ENCODE assay signal across 13 cellular contexts in the genomic region with DNA sequence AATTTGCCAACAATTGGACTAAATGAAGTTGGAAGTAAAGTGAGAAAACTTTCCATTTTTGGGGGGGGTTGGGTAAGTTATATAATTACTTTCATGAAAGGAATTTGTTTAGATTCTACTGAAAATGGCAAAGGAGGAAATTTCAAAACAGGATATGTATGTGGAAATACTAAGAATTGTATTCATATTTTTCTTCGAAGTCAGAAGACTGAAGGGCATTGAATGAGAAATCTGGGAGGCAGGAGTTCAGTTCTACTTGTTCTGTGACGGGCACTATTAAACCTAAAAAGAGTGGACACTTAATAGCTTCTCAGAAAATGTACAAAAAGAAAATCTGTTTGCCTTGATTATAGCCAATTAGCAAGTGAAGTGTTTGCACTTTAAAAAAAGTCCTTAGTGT.
A peak's percentile ranks its signal among the peaks of the same experiment; 100 is the strongest.
DNase-seq lines count a peak whose midpoint lies in the region; ATAC-seq and TF ChIP-seq lines count a peak whose summit lies in the region.
"Had no signal": no experiment of that assay in that cellular context is flagged by ENCODE, and none has a peak within 500 bp of the region (broad histone marks: within the 10 kb centered on the region; RNA-seq: fewer than 3 reads in every experiment).

No MANE protein-coding gene starts in this region.

- no peaks in the 10 kb centered on the region for H3K27me3 Mint-ChIP-seq in activated CD4-positive, alpha-beta memory T cell treated with anti-CD3 and anti-CD28 coated beads, Interleukin-2, amount 10 ng/mL, durations not matched to agents 7 days and 5 days
- H3K27me3 Mint-ChIP-seq in activated CD4-positive, alpha-beta memory T cell treated with anti-CD3 and anti-CD28 coated beads for 36 hours, result no peaks in the 10 kb centered on the region
- H3K27me3 Mint-ChIP-seq in glutamatergic neuron (ENCODE audit: unreplicated experiment), result peaks cover 2% of the 10 kb centered on the region

- H3K4me3 ChIP-seq in NB4 (ENCODE audit: low read depth, low read length), result no peak overlapping the region
- H3K4me3 ChIP-seq in epithelial cell of esophagus (ENCODE audit: low read length), result no peak overlapping the region

- POLR2A ChIA-PET in activated CD4-positive, alpha-beta memory T cell treated with anti-CD3 and anti-CD28 coated beads, Interleukin-2, amount 10 ng/mL, durations not matched to agents 7 days and 5 days (lab: Charles Lee), result no interaction called here
- POLR2A ChIA-PET in activated CD4-positive, alpha-beta memory T cell treated with anti-CD3 and anti-CD28 coated beads for 36 hours (lab: Charles Lee), result no interaction called here

- H3K4me3 Mint-ChIP-seq in activated CD4-positive, alpha-beta memory T cell treated with anti-CD3 and anti-CD28 coated beads, Interleukin-2, amount 10 ng/mL, durations not matched to agents 7 days and 5 days, result no peak overlapping the region
- no peak overlapping the region for H3K4me3 Mint-ChIP-seq in activated CD4-positive, alpha-beta memory T cell treated with anti-CD3 and anti-CD28 coated beads for 36 hours
- H3K4me3 Mint-ChIP-seq in glutamatergic neuron (ENCODE audit: unreplicated experiment), result no peak overlapping the region

- no peak for TF ChIP-seq POLR2A in NB4 (IDR thresholded peaks at IDR 0.05; ENCODE audit: extremely low read depth, insufficient read length)

- peak overlapping the region; percentile 17 for H3K27ac Mint-ChIP-seq in activated CD4-positive, alpha-beta memory T cell treated with anti-CD3 and anti-CD28 coated beads, Interleukin-2, amount 10 ng/mL, durations not matched to agents 7 days and 5 days
- H3K27ac Mint-ChIP-seq in activated CD4-positive, alpha-beta memory T cell treated with anti-CD3 and anti-CD28 coated beads for 36 hours, result no peak overlapping the region
- H3K27ac Mint-ChIP-seq in glutamatergic neuron (ENCODE audit: unreplicated experiment), result no peak overlapping the region

- no peak for DNase-seq in activated CD4-positive, alpha-beta memory T cell treated with anti-CD3 and anti-CD28 coated beads, Interleukin-2, amount 10 ng/mL, durations not matched to agents 7 days and 5 days
- no peak for DNase-seq in activated CD4-positive, alpha-beta memory T cell treated with anti-CD3 and anti-CD28 coated beads for 36 hours
- DNase-seq in NB4 (ENCODE audit: low read depth) (peak; percentile 17), epithelial cell of esophagus (ENCODE audit: low read depth) (peak; percentile 26), pulmonary artery endothelial cell (ENCODE audit: low read depth, low spot score) (peak; percentile 52), glutamatergic neuron (no peak)
- DNase-seq: NCI-H1048; NK-92 treated with Interleukin-12 subunit alpha and Interleukin-12 subunit beta, amount 100 ng/mL, for 24 hours; stimulated activated CD8-positive, alpha-beta memory T cell treated with anti-CD3 and anti-CD28 coated beads, Interleukin-4, amount 100 ng/mL, for 48 hours; T1000 had no signal

- H3K36me3 Mint-ChIP-seq in activated CD4-positive, alpha-beta memory T cell treated with anti-CD3 and anti-CD28 coated beads, Interleukin-2, amount 10 ng/mL, durations not matched to agents 7 days and 5 days (ENCODE audit: low read depth), result peaks cover 21% of the 10 kb centered on the region
- H3K36me3 Mint-ChIP-seq in activated CD4-positive, alpha-beta memory T cell treated with anti-CD3 and anti-CD28 coated beads for 36 hours, result peaks cover 8% of the 10 kb centered on the region
- H3K36me3 Mint-ChIP-seq in glutamatergic neuron (ENCODE audit: unreplicated experiment), result no peaks in the 10 kb centered on the region

- CTCF ChIA-PET in activated CD4-positive, alpha-beta memory T cell treated with anti-CD3 and anti-CD28 coated beads, Interleukin-2, amount 10 ng/mL, durations not matched to agents 7 days and 5 days (lab: Charles Lee), result no interaction called here
- CTCF ChIA-PET in activated CD4-positive, alpha-beta memory T cell treated with anti-CD3 and anti-CD28 coated beads for 36 hours (lab: Charles Lee), result no interaction called here

- no peaks in the 10 kb centered on the region for H3K9me3 Mint-ChIP-seq in activated CD4-positive, alpha-beta memory T cell treated with anti-CD3 and anti-CD28 coated beads, Interleukin-2, amount 10 ng/mL, durations not matched to agents 7 days and 5 days
- no peaks in the 10 kb centered on the region for H3K9me3 Mint-ChIP-seq in activated CD4-positive, alpha-beta memory T cell treated with anti-CD3 and anti-CD28 coated beads for 36 hours
- H3K9me3 Mint-ChIP-seq in glutamatergic neuron (ENCODE audit: unreplicated experiment), result peaks cover 2% of the 10 kb centered on the region
- H3K9me3 Mint-ChIP-seq: CD14-positive monocyte had no signal

- intact Hi-C loops in activated CD4-positive, alpha-beta memory T cell treated with anti-CD3 and anti-CD28 coated beads for 36 hours (cut with micrococcal nuclease), result no loop called here

- ATAC-seq in HG02571 (IDR thresholded peaks at IDR 0.05; ENCODE audit: unreplicated experiment), result no peak
- no peak for ATAC-seq in HG03520 (IDR thresholded peaks at IDR 0.05; ENCODE audit: unreplicated experiment)

- TF ChIP-seq CTCF in NB4 (IDR thresholded peaks at IDR 0.05; ENCODE audit: low read depth, low read length), result no peak
- TF ChIP-seq CTCF in epithelial cell of esophagus (IDR thresholded peaks at IDR 0.05; ENCODE audit: insufficient read depth, low read depth, low read length, missing control alignments), result no peak
- TF ChIP-seq CTCF in glutamatergic neuron (IDR thresholded peaks at IDR 0.05; ENCODE audit: partially characterized antibody, unreplicated experiment), result no peak

- H3K4me1 Mint-ChIP-seq in activated CD4-positive, alpha-beta memory T cell treated with anti-CD3 and anti-CD28 coated beads, Interleukin-2, amount 10 ng/mL, durations not matched to agents 7 days and 5 days, result peaks cover 20% of the 10 kb centered on the region
- H3K4me1 Mint-ChIP-seq in activated CD4-positive, alpha-beta memory T cell treated with anti-CD3 and anti-CD28 coated beads for 36 hours (ENCODE audit: low read depth), result peaks cover 17% of the 10 kb centered on the region
- no peaks in the 10 kb centered on the region for H3K4me1 Mint-ChIP-seq in glutamatergic neuron (ENCODE audit: low read depth, unreplicated experiment)

Comparison
In these comparisons a context has a peak if more than half of its experiments do, and no peak if none do; other contexts are left out.
1. DNase-seq: peak in NB4 (single experiment), epithelial cell of esophagus (single experiment) and pulmonary artery endothelial cell (single experiment); none in activated CD4-positive, alpha-beta memory T cell treated with anti-CD3 and anti-CD28 coated beads, Interleukin-2, amount 10 ng/mL, durations not matched to agents 7 days and 5 days (single experiment), activated CD4-positive, alpha-beta memory T cell treated with anti-CD3 and anti-CD28 coated beads for 36 hours (single experiment) and glutamatergic neuron (single experiment).